In genomic region chr2:29281585-29281984, GRCh38 we compare ENCODE assay signal across 8 cellular contexts.
DNase-seq lines count a peak whose midpoint lies in the region; ATAC-seq, FAIRE-seq and TF ChIP-seq lines count a peak whose summit lies in the region.

No MANE protein-coding gene starts in this region.

- H3K9ac ChIP-seq in kidney (ENCODE audit: low read length in 2 of 2): no peak overlapping the region

- ATAC-seq in HG03457 (IDR thresholded peaks at IDR 0.05; ENCODE audit: unreplicated experiment): no peak

- TF ChIP-seq CTCF in LNCaP clone FGC (IDR thresholded peaks at IDR 0.05; ENCODE audit: control insufficient read depth, extremely low read depth, insufficient read depth) (no peak), kidney (IDR thresholded peaks at IDR 0.05; ENCODE audit: borderline replicate concordance, extremely low read depth, insufficient read depth) (no peak), type B pancreatic cell (conservative IDR thresholded peaks at IDR 0.05) (no peak), glutamatergic neuron (IDR thresholded peaks at IDR 0.05; ENCODE audit: partially characterized antibody, unreplicated experiment) (no peak)

- intact Hi-C loops in kidney (cut with DNase I): no loop called here

- peak; percentile 20 to 87 (median 66) for DNase-seq in C1 segment of cervical spinal cord (lab: John Stamatoyannopoulos, UW)
- DNase-seq in LNCaP clone FGC (ENCODE audit: low read depth): peak; percentile 50
- peak; percentile 11 for DNase-seq in amniotic epithelial cell (ENCODE audit: low read depth)
- DNase-seq in kidney: peak; percentile 76
- no peak for DNase-seq in stimulated activated CD4-positive, alpha-beta T cell treated with anti-CD3 and anti-CD28 coated beads, Interleukin-4, amount 100 ng/mL, for 4 hours
- no peak for DNase-seq in type B pancreatic cell (ENCODE audit: extremely low spot score, unreplicated experiment)
- no peak for DNase-seq in glutamatergic neuron

- no peak overlapping the region for H3K27ac ChIP-seq in kidney (ENCODE audit: low read depth in 2 of 2, low read length in 2 of 2)

- H3K36me3 Mint-ChIP-seq in type B pancreatic cell (peaks cover 4% of the 10 kb centered on the region), glutamatergic neuron (ENCODE audit: unreplicated experiment) (peaks cover 10% of the 10 kb centered on the region)

- no peaks in the 10 kb centered on the region for H3K9me3 ChIP-seq in kidney (ENCODE audit: control insufficient read depth in 1 of 2, low read length in 2 of 2)

- no peak for FAIRE-seq in kidney (lab: Jason Lieb, UNC)

- H3K27me3 Mint-ChIP-seq in type B pancreatic cell (peaks cover 34% of the 10 kb centered on the region), glutamatergic neuron (ENCODE audit: unreplicated experiment) (peaks cover 13% of the 10 kb centered on the region)

- no peak overlapping the region; the same call in 1 of the 2 replicates for H3K4me3 ChIP-seq in LNCaP clone FGC (ENCODE audit: low read depth, low read length)
- H3K4me3 ChIP-seq in kidney (ENCODE audit: low read length in 2 of 2): no peak overlapping the region

- H3K27ac Mint-ChIP-seq in type B pancreatic cell: no peak overlapping the region
- no peak overlapping the region for H3K27ac Mint-ChIP-seq in glutamatergic neuron (ENCODE audit: unreplicated experiment)

- no peak overlapping the region for H3K4me3 Mint-ChIP-seq in type B pancreatic cell
- no peak overlapping the region for H3K4me3 Mint-ChIP-seq in glutamatergic neuron (ENCODE audit: unreplicated experiment)

- H3K4me1 ChIP-seq in kidney (ENCODE audit: control insufficient read depth in 1 of 2, insufficient read depth in 1 of 2, low read depth in 1 of 2, low read length in 2 of 2): no peaks in the 10 kb centered on the region

- peaks cover 5% of the 10 kb centered on the region for H3K4me1 Mint-ChIP-seq in type B pancreatic cell (ENCODE audit: unreplicated experiment)
- H3K4me1 Mint-ChIP-seq in glutamatergic neuron (ENCODE audit: low read depth, unreplicated experiment): peaks cover 6% of the 10 kb centered on the region

- H3K9me3 Mint-ChIP-seq in type B pancreatic cell (no peaks in the 10 kb centered on the region), glutamatergic neuron (ENCODE audit: unreplicated experiment) (peaks cover 7% of the 10 kb centered on the region)

- H3K36me3 ChIP-seq in kidney (ENCODE audit: control insufficient read depth in 1 of 2, insufficient read depth in 2 of 2, low read length in 2 of 2): no peaks in the 10 kb centered on the region

Comparison
In these comparisons a context has a peak if more than half of its experiments do, and no peak if none do; other contexts are left out.
1. DNase-seq: peak in C1 segment of cervical spinal cord (14 of 14), LNCaP clone FGC (single experiment), amniotic epithelial cell (single experiment) and kidney (single experiment); none in stimulated activated CD4-positive, alpha-beta T cell treated with anti-CD3 and anti-CD28 coated beads, Interleukin-4, amount 100 ng/mL, for 4 hours (0 of 2), type B pancreatic cell (single experiment) and glutamatergic neuron (single experiment).